Comparison of ENCODE assay signal across 8 cellular contexts in genomic region chr7:149912126-149912525, GRCh38. TPM values are rescaled to one million over a fixed set of nuclear protein-coding genes. Genes with fewer than 3 reads are reported as not detected.
A peak's percentile ranks its signal among the peaks of the same experiment; 100 is the strongest.
DNase-seq lines count a peak whose midpoint lies in the region; TF ChIP-seq lines count a peak whose summit lies in the region.
"Not testable (repeated sequence)": the region's sequence is repeated elsewhere in the genome, so short reads cannot be mapped to it uniquely, and the experiment has no call there.

No MANE protein-coding gene starts in this region.

- not testable (repeated sequence) for H4K20me1 ChIP-seq in fibroblast of lung (ENCODE audit: control insufficient read depth, extremely low read depth, insufficient read depth, low read length)

- not testable (repeated sequence) for H3K9me3 Mint-ChIP-seq in chondrocyte (ENCODE audit: low read depth)

- not testable (repeated sequence) for H3K4me1 ChIP-seq in adipocyte (ENCODE audit: control insufficient read depth, insufficient read depth, low read length); fibroblast of lung (ENCODE audit: control insufficient read depth, extremely low read depth, insufficient read depth, low read length)

- H3K27ac Mint-ChIP-seq in chondrocyte (ENCODE audit: unreplicated experiment): peak overlapping the region; percentile 22

- in situ Hi-C loops in ACHN (cut with HindIII; ENCODE audit: low pct_ligation_motif_present, low pct_unique_long_range_greater_than_20kb, low sequenced_read_pairs): not testable (repeated sequence)

- not testable (repeated sequence) for H3K4me2 ChIP-seq in fibroblast of lung (ENCODE audit: extremely low read depth, insufficient read depth, low read length)

- H2AFZ ChIP-seq in fibroblast of lung (ENCODE audit: low read length): not testable (repeated sequence)

- H3K36me3 Mint-ChIP-seq in chondrocyte (ENCODE audit: low read depth): not testable (repeated sequence)

- not testable (repeated sequence) for H3K9ac ChIP-seq in adipocyte (ENCODE audit: low read length); fibroblast of lung (ENCODE audit: insufficient read depth, low read length)

- H3K4me3 Mint-ChIP-seq in chondrocyte (ENCODE audit: unreplicated experiment): not testable (repeated sequence)

- not testable (repeated sequence) for H3K4me3 ChIP-seq in adipocyte (ENCODE audit: low read length); fibroblast of lung (replicated peaks in 1 of 4; ENCODE audit: control extremely low read depth in 1 of 4, insufficient read depth in 1 of 4, low read depth in 3 of 4, low read length in 4 of 4)

- not testable (repeated sequence) for H3K27me3 ChIP-seq in adipocyte (replicated peaks; ENCODE audit: control insufficient read depth, insufficient read depth, low read length); fibroblast of lung (ENCODE audit: control insufficient read depth, insufficient read depth, low read length)

- not testable (repeated sequence) for H3K36me3 ChIP-seq in adipocyte (ENCODE audit: control insufficient read depth, insufficient read depth, low read length, severe bottlenecking); fibroblast of lung (ENCODE audit: control insufficient read depth, insufficient read depth, low read length)

- TF ChIP-seq CTCF in chondrocyte (IDR thresholded peaks at IDR 0.05); fibroblast of lung (conservative IDR thresholded peaks at IDR 0.05 in 1 of 2, IDR thresholded peaks at IDR 0.05 in 1 of 2; ENCODE audit: low read depth in 1 of 2, low read length in 2 of 2): not testable (repeated sequence)

- not testable (repeated sequence) for H3K27ac ChIP-seq in fibroblast of lung (ENCODE audit: insufficient read depth, low read length)

- H3K9me3 ChIP-seq in adipocyte (ENCODE audit: control insufficient read depth, low read length); fibroblast of lung (ENCODE audit: control insufficient read depth, insufficient read depth, low read depth, low read length): not testable (repeated sequence)

- H3K4me1 Mint-ChIP-seq in chondrocyte (ENCODE audit: low read depth): peaks cover 17% of the 10 kb centered on the region

- not testable (repeated sequence) for H3K27me3 Mint-ChIP-seq in chondrocyte (ENCODE audit: low read depth)

- DNase-seq in ACHN (peak; percentile 47), ELR (ENCODE audit: low read depth) (peak; percentile 7), LHCN-M2 (ENCODE audit: low read depth) (peak; percentile 82), adipocyte (ENCODE audit: low read depth) (peak; percentile 54), fibroblast of lung (ENCODE audit: low read depth in 2 of 2) (peak; percentile 27 to 38), iris pigment epithelial cell (ENCODE audit: low read depth) (peak; percentile 39), renal cortical epithelial cell (ENCODE audit: low read depth) (peak; percentile 9)
- DNase-seq in chondrocyte (ENCODE audit: low spot score): not testable (repeated sequence)

- H3K79me2 ChIP-seq in fibroblast of lung (ENCODE audit: control insufficient read depth, insufficient read depth, low read length): not testable (repeated sequence)

RNA-seq across cellular contexts. Expression of gene ATP6V0E2, which starts 38.4 kb away (rescaled TPM):
- 3.8 and 6.9 TPM in 2 replicates for total RNA-seq in LHCN-M2 (2014; rRNA removed)
- 9.5 TPM for polyA plus RNA-seq in LHCN-M2 (2012)
- total RNA-seq in chondrocyte: 23.1 to 28.5 TPM (median 24.8 TPM) in 3 replicates
- 12.8 and 22.6 TPM in 2 replicates for total RNA-seq in fibroblast of lung
- 14.3 and 26.2 TPM in 2 replicates for polyA plus RNA-seq in fibroblast of lung
- 23.7 and 54.8 TPM in 2 replicates for polyA plus RNA-seq in fibroblast of lung (2012)
- polyA minus RNA-seq in fibroblast of lung (ENCODE audit: low replicate concordance): 35.5 and 72.3 TPM in 2 replicates
- 14.4 and 15.9 TPM in 2 replicates for total RNA-seq in renal cortical epithelial cell
